ENCODE assay signal across 11 cellular contexts in genomic region chr14:78005325-78005724, GRCh38.
DNase-seq lines count a peak whose midpoint lies in the region; ATAC-seq and TF ChIP-seq lines count a peak whose summit lies in the region.
"Had no signal": no experiment of that assay in that cellular context is flagged by ENCODE, and none has a peak within 500 bp of the region (broad histone marks: within the 10 kb centered on the region; RNA-seq: fewer than 3 reads in every experiment).

No MANE protein-coding gene starts in this region.

- peaks cover 56% of the 10 kb centered on the region for H3K9me3 Mint-ChIP-seq in activated T-helper 1 cell treated with anti-CD3 and anti-CD28 coated beads, Interleukin-12 subunit alpha, Interleukin-12 subunit beta, Interleukin-2, Interleukin-4 antibody, amounts not matched to agents 30 ng/mL and 10 ng/mL and 1 ng/mL, durations not matched to agents 14 hours and 24 hours and 36 hours

- intact Hi-C loops in activated T-helper 1 cell treated with anti-CD3 and anti-CD28 coated beads, Interleukin-12 subunit alpha, Interleukin-12 subunit beta, Interleukin-2, Interleukin-4 antibody, amounts not matched to agents 30 ng/mL and 10 ng/mL and 1 ng/mL, durations not matched to agents 14 hours and 24 hours and 36 hours (cut with micrococcal nuclease), result loop anchor here (2.0 kb wide), 1 partner anchor 549 kb away; the partner anchor contains the start of gene VIPAS39

- peaks cover 10% of the 10 kb centered on the region for H3K27me3 Mint-ChIP-seq in activated T-helper 1 cell treated with anti-CD3 and anti-CD28 coated beads, Interleukin-12 subunit alpha, Interleukin-12 subunit beta, Interleukin-2, Interleukin-4 antibody, amounts not matched to agents 30 ng/mL and 10 ng/mL and 1 ng/mL, durations not matched to agents 14 hours and 24 hours and 36 hours (ENCODE audit: insufficient read depth)

- ATAC-seq in GM19395 (IDR thresholded peaks at IDR 0.05; ENCODE audit: unreplicated experiment) (peak; percentile 97), HG03469 (IDR thresholded peaks at IDR 0.05; ENCODE audit: unreplicated experiment) (peak; percentile 83)
- ATAC-seq: left colon had no signal

- H3K4me1 Mint-ChIP-seq in activated T-helper 1 cell treated with anti-CD3 and anti-CD28 coated beads, Interleukin-12 subunit alpha, Interleukin-12 subunit beta, Interleukin-2, Interleukin-4 antibody, amounts not matched to agents 30 ng/mL and 10 ng/mL and 1 ng/mL, durations not matched to agents 14 hours and 24 hours and 36 hours (ENCODE audit: low read depth), result peaks cover 28% of the 10 kb centered on the region

- peaks cover 10% of the 10 kb centered on the region for H3K36me3 Mint-ChIP-seq in activated T-helper 1 cell treated with anti-CD3 and anti-CD28 coated beads, Interleukin-12 subunit alpha, Interleukin-12 subunit beta, Interleukin-2, Interleukin-4 antibody, amounts not matched to agents 30 ng/mL and 10 ng/mL and 1 ng/mL, durations not matched to agents 14 hours and 24 hours and 36 hours (ENCODE audit: low read depth)

- TF ChIP-seq CTCF in AG10803 (conservative IDR thresholded peaks at IDR 0.05; ENCODE audit: low read length), result no peak

- DNase-seq in AG10803 (ENCODE audit: low read depth) (peak; percentile 1), GM19238 (ENCODE audit: insufficient read length, low spot score) (no peak)
- peak; percentile 40 for DNase-seq in activated T-helper 1 cell treated with anti-CD3 and anti-CD28 coated beads, Interleukin-12 subunit alpha, Interleukin-12 subunit beta, Interleukin-2, Interleukin-4 antibody, amounts not matched to agents 30 ng/mL and 10 ng/mL and 1 ng/mL, durations not matched to agents 14 hours and 24 hours and 36 hours (ENCODE audit: low spot score)
- no peak for DNase-seq in stimulated activated naive CD4-positive, alpha-beta T cell treated with Interleukin-2 at 50 U/mL for 16 hours (lab: John Stamatoyannopoulos, UW)
- DNase-seq in activated T-cell treated with anti-CD3 and anti-CD28 coated beads, Interleukin-2, amount 50 U/mL, for 48 hours, result no peak
- no peak for DNase-seq in stimulated activated CD4-positive, alpha-beta T cell treated with anti-CD3 and anti-CD28 coated beads, Interleukin-4, amount 100 ng/mL, for 24 hours
- DNase-seq: activated naive CD4-positive, alpha-beta T cell treated with Interleukin-2 at 50 U/mL for 16 hours; left colon; NCI-H2107 had no signal

- peak overlapping the region; percentile 49 for H3K27ac Mint-ChIP-seq in activated T-helper 1 cell treated with anti-CD3 and anti-CD28 coated beads, Interleukin-12 subunit alpha, Interleukin-12 subunit beta, Interleukin-2, Interleukin-4 antibody, amounts not matched to agents 30 ng/mL and 10 ng/mL and 1 ng/mL, durations not matched to agents 14 hours and 24 hours and 36 hours

- H3K4me3 ChIP-seq in AG10803 (ENCODE audit: low read length), result no peak overlapping the region

- H3K4me3 Mint-ChIP-seq in activated T-helper 1 cell treated with anti-CD3 and anti-CD28 coated beads, Interleukin-12 subunit alpha, Interleukin-12 subunit beta, Interleukin-2, Interleukin-4 antibody, amounts not matched to agents 30 ng/mL and 10 ng/mL and 1 ng/mL, durations not matched to agents 14 hours and 24 hours and 36 hours, result no peak overlapping the region

Comparison
In these comparisons a context has a peak if more than half of its experiments do, and no peak if none do; other contexts are left out.
1. DNase-seq: peak in AG10803 (single experiment) and activated T-helper 1 cell treated with anti-CD3 and anti-CD28 coated beads, Interleukin-12 subunit alpha, Interleukin-12 subunit beta, Interleukin-2, Interleukin-4 antibody, amounts not matched to agents 30 ng/mL and 10 ng/mL and 1 ng/mL, durations not matched to agents 14 hours and 24 hours and 36 hours (single experiment); none in GM19238 (single experiment), stimulated activated naive CD4-positive, alpha-beta T cell treated with Interleukin-2 at 50 U/mL for 16 hours (single experiment), activated T-cell treated with anti-CD3 and anti-CD28 coated beads, Interleukin-2, amount 50 U/mL, for 48 hours (0 of 2) and stimulated activated CD4-positive, alpha-beta T cell treated with anti-CD3 and anti-CD28 coated beads, Interleukin-4, amount 100 ng/mL, for 24 hours (single experiment).